27 cellular contexts compared by ENCODE assay signal in genomic region chr11:120513436-120514315, GRCh38. TPM values are rescaled to one million over a fixed set of nuclear protein-coding genes. Genes with fewer than 3 reads are reported as not detected.
DNase-seq lines count a peak whose midpoint lies in the region; ATAC-seq and TF ChIP-seq lines count a peak whose summit lies in the region.
"Had no signal": no experiment of that assay in that cellular context is flagged by ENCODE, and none has a peak within 500 bp of the region (broad histone marks: within the 10 kb centered on the region; RNA-seq: fewer than 3 reads in every experiment).

No MANE protein-coding gene starts in this region.

- TF ChIP-seq CTCF in GM23338 (conservative IDR thresholded peaks at IDR 0.05; ENCODE audit: low read depth in 2 of 2): no peak
- no peak for TF ChIP-seq CTCF in A673 (conservative IDR thresholded peaks at IDR 0.05; ENCODE audit: low read depth, low read length)

- ATAC-seq in GM23338 (no peak), SK-N-SH treated with all-trans-retinoic acid at 6 μM for 48 hours (no peak), left cardiac atrium (no peak)
- ATAC-seq: gastroesophageal sphincter, GM12878, HepG2 had no signal

- H3K79me2 ChIP-seq in GM23338 (replicated peaks; ENCODE audit: insufficient read depth): no peaks in the 10 kb centered on the region

- H3K4me1 ChIP-seq in GM23338 (ENCODE audit: insufficient read depth) (peaks cover 14% of the 10 kb centered on the region; the same call in 1 of the 2 replicates), A673 (ENCODE audit: insufficient read depth, low read length, poor library complexity, severe bottlenecking) (no peaks in the 10 kb centered on the region)

- H3K4me3 ChIP-seq in GM23338: no peak overlapping the region
- H3K4me3 ChIP-seq in A673 (ENCODE audit: low read depth, low read length, poor library complexity, severe bottlenecking): no peak overlapping the region
- H3K4me3 ChIP-seq: gastroesophageal sphincter, GM12878, Peyer's patch, SK-N-MC had no signal

- H4K20me1 ChIP-seq in GM23338 (replicated peaks; ENCODE audit: insufficient read depth): no peaks in the 10 kb centered on the region

- no peak overlapping the region for H3K27ac Mint-ChIP-seq in GM23338
- H3K27ac Mint-ChIP-seq: endodermal cell had no signal

- no peaks in the 10 kb centered on the region for H3K9me3 Mint-ChIP-seq in GM23338
- H3K9me3 Mint-ChIP-seq: endodermal cell had no signal

- DNase-seq in GM23338 (ENCODE audit: low spot score) (no peak), mesenteric fat pad (ENCODE audit: low spot score) (peak; percentile 57), retina (peak; percentile 52), A673 (ENCODE audit: low spot score) (no peak), SHP77 treated with DMSO at 0.1 percent for 48 hours (lab: John Stamatoyannopoulos, UW) (no peak), left cardiac atrium (no peak)
- no peak for DNase-seq in activated CD4-positive, CD25-positive, alpha-beta regulatory T cell (lab: John Stamatoyannopoulos, UW)
- DNase-seq: activated CD4-positive, alpha-beta T cell treated with anti-CD3 and anti-CD28 coated beads, Interleukin-2, amount 50 U/mL, for 1 hour; activated CD8-positive, alpha-beta memory T cell treated with anti-CD3 and anti-CD28 coated beads, Interleukin-2, amount 50 U/mL, for 4 hours; activated gamma-delta T cell; brain microvascular endothelial cell; DND-41; endodermal cell; mammary epithelial cell; NCI-H2029 treated with DMSO at 0.1 percent for 48 hours; NCI-H446 treated with DMSO at 0.1 percent for 48 hours; Peyer's patch; small intestine; stimulated activated naive CD4-positive, alpha-beta T cell had no signal

- H3K9me3 ChIP-seq in A673 (ENCODE audit: low read depth, low read length, poor library complexity, severe bottlenecking): no peaks in the 10 kb centered on the region
- H3K9me3 ChIP-seq: gastroesophageal sphincter, Peyer's patch had no signal

- H3K36me3 ChIP-seq in GM23338 (ENCODE audit: insufficient read depth) (no peaks in the 10 kb centered on the region), A673 (ENCODE audit: insufficient read depth, low read length, poor library complexity, severe bottlenecking) (no peaks in the 10 kb centered on the region)
- H3K36me3 ChIP-seq: brain microvascular endothelial cell, gastroesophageal sphincter, Peyer's patch had no signal

- intact Hi-C loops in A673 (cut with micrococcal nuclease; ENCODE audit: unreplicated experiment): no loop called here
- intact Hi-C loops in left cardiac atrium (cut with DNase I): loop anchor here (5.0 to 10.0 kb wide), 4 partner anchors 169 to 601 kb away; no protein-coding TSS in a partner anchor

- no peak overlapping the region for H2AFZ ChIP-seq in GM23338

- 0 out of 2 replicates have a peak, but pooled peaks cover 3% of the 10 kb centered on the region for H3F3A ChIP-seq in GM23338 (replicated peaks; ENCODE audit: low read depth)

- POLR2A ChIA-PET in A673 (lab: Charles Lee; ENCODE audit: low non-redundant PET): no interaction called here

- H3K27me3 Mint-ChIP-seq in GM23338 (ENCODE audit: insufficient read depth, low read depth, poor library complexity): peaks cover 34% of the 10 kb centered on the region

- no peaks in the 10 kb centered on the region; the same call in 2 of the 3 replicates for H3K36me3 Mint-ChIP-seq in GM23338 (ENCODE audit: low read depth)

- H3K4me3 Mint-ChIP-seq in GM23338: peak overlapping the region; percentile 35; the same call in 2 of the 3 replicates

- H3K27me3 ChIP-seq in GM23338 (ENCODE audit: insufficient read depth) (peaks cover 9% of the 10 kb centered on the region; the same call in 1 of the 2 replicates), A673 (replicated peaks; ENCODE audit: insufficient read depth, low read depth, low read length, poor library complexity) (peaks cover 32% of the 10 kb centered on the region)
- H3K27me3 ChIP-seq: brain microvascular endothelial cell had no signal

- H3K4me1 Mint-ChIP-seq in GM23338: peaks cover 32% of the 10 kb centered on the region

- H3K4me2 ChIP-seq in GM23338: no peak overlapping the region

- H3K9me2 ChIP-seq in GM23338 (ENCODE audit: insufficient read depth): no peaks in the 10 kb centered on the region

- BruUV-seq in A673 (replicated peaks; lab: Mats Ljungman, UMichigan): no TSS peak

- H3K27ac ChIP-seq in GM23338 (ENCODE audit: low read depth) (no peak overlapping the region), A673 (ENCODE audit: low read depth, low read length, poor library complexity, severe bottlenecking) (no peak overlapping the region)
- H3K27ac ChIP-seq: brain microvascular endothelial cell, gastroesophageal sphincter, Peyer's patch, SK-N-MC, VCaP had no signal

- CTCF ChIA-PET in A673 (lab: Charles Lee): interaction anchor here (0.9 kb wide), 1 partner anchor 172 kb away, joined by 5 read pairs; no protein-coding TSS in a partner anchor

TF ChIP-seq in GM23338, 12 proteins besides CTCF, POLR2A, EP300 and RAD21 (continues in another document):
- no peak for TF ChIP-seq ZNF114 (CRISPR knock-in tag; IDR thresholded peaks at IDR 0.05)
- no peak for TF ChIP-seq STAT1 (IDR thresholded peaks at IDR 0.05; ENCODE audit: unreplicated experiment)
- TF ChIP-seq CREB1 (CRISPR knock-in tag; IDR thresholded peaks at IDR 0.05; ENCODE audit: low read depth): no peak
- TF ChIP-seq NANOG (IDR thresholded peaks at IDR 0.05; ENCODE audit: borderline replicate concordance): no peak
- no peak for TF ChIP-seq EZH2 (IDR thresholded peaks at IDR 0.05; ENCODE audit: low read depth, unreplicated experiment)
- no peak for TF ChIP-seq ETS1 (IDR thresholded peaks at IDR 0.05)
- TF ChIP-seq POLR2AphosphoS5 (IDR thresholded peaks at IDR 0.05; ENCODE audit: low read depth): no peak
- no peak for TF ChIP-seq JUNB (IDR thresholded peaks at IDR 0.05; ENCODE audit: unreplicated experiment)
- no peak for TF ChIP-seq ZNF331 (CRISPR knock-in tag; IDR thresholded peaks at IDR 0.05; ENCODE audit: low read depth)
- no peak for TF ChIP-seq EZH2phosphoT487 (IDR thresholded peaks at IDR 0.05; ENCODE audit: unreplicated experiment)

TF ChIP-seq in SK-N-SH treated with all-trans-retinoic acid at 6 μM for 48 hours, 23 proteins besides CTCF, POLR2A, EP300 and RAD21:
- TF ChIP-seq ARNTL (CRISPR knock-in tag; IDR thresholded peaks at IDR 0.05; ENCODE audit: borderline replicate concordance, low read depth) (no peak), TCF4 (CRISPR knock-in tag; IDR thresholded peaks at IDR 0.05; ENCODE audit: borderline replicate concordance) (peak; percentile 24; the same call in 1 of the 2 replicates), TOX (CRISPR knock-in tag; IDR thresholded peaks at IDR 0.05; ENCODE audit: borderline replicate concordance) (no peak), ZNF70 (CRISPR knock-in tag; IDR thresholded peaks at IDR 0.05) (0 out of 2 replicates have a peak, but pooled peaks have one; percentile 4), PPARA (CRISPR knock-in tag; IDR thresholded peaks at IDR 0.05; ENCODE audit: borderline replicate concordance) (no peak)

RNA-seq across cellular contexts. Expression of gene GRIK4, which starts 2.1 kb away (rescaled TPM):
- 1.4 and 2.2 TPM in 2 replicates for total RNA-seq in GM23338 (2014; rRNA removed; shearing (Covaris generic))
- 0.63 and 1.1 TPM in 2 replicates for polyA plus RNA-seq in GM23338 (2016; fragmentation: Nextera tagmentation; extraction: Ambion mirVana)
- total RNA-seq in mesenteric fat pad (0.10 TPM), A673 (2021) (not detected in 2 replicates), left cardiac atrium (under 1 TPM; 0.35 to 0.55 TPM)
- total RNA-seq: mammary epithelial cell; T-helper 2 cell treated with Interferon-gamma antibody and Interleukin-4, amounts not matched to agents 100 ng/mL and 5 ng/mL, for 36 hours had no signal
- polyA plus RNA-seq: keratinocyte, mammary epithelial cell had no signal

Comparison
In these comparisons a context has a peak if more than half of its experiments do, and no peak if none do; other contexts are left out.
1. DNase-seq: peak in mesenteric fat pad (single experiment) and retina (single experiment); none in GM23338 (single experiment), A673 (single experiment), activated CD4-positive, CD25-positive, alpha-beta regulatory T cell (0 of 4), SHP77 treated with DMSO at 0.1 percent for 48 hours (single experiment) and left cardiac atrium (single experiment).